ENCODE assay signal across 1 cellular context in genomic region chr2:230124792-230125452, GRCh38.
TF ChIP-seq lines count a peak whose summit lies in the region.

No MANE protein-coding gene starts in this region.

TF ChIP-seq in SK-N-SH, 30 proteins besides CTCF, POLR2A, EP300 and RAD21 (continued from another document):
- TF ChIP-seq USF2 (IDR thresholded peaks at IDR 0.05; ENCODE audit: borderline replicate concordance, low read depth, low read length), result no peak
